ENCODE assay signal across 22 cellular contexts in genomic region chr17:40248507-40248906, GRCh38.
"Had no signal": no experiment of that assay in that cellular context is flagged by ENCODE, and none has a peak within 500 bp of the region (broad histone marks: within the 10 kb centered on the region; RNA-seq: fewer than 3 reads in every experiment).

No MANE protein-coding gene starts in this region.

- H2AFZ ChIP-seq: hepatocyte had no signal

- H3K4me3 ChIP-seq: colonic mucosa, gastrocnemius medialis, hepatocyte, suprapubic skin, tibial artery had no signal

- H3K4me2 ChIP-seq: hepatocyte had no signal

- H3K27me3 ChIP-seq: colonic mucosa, gastrocnemius medialis, hepatocyte, suprapubic skin, tibial artery had no signal

- H3K9me3 ChIP-seq: colonic mucosa, gastrocnemius medialis, suprapubic skin, tibial artery had no signal

- H3K27ac ChIP-seq: colonic mucosa, gastrocnemius medialis, hepatocyte, suprapubic skin, tibial artery had no signal

- H3K4me1 ChIP-seq: colonic mucosa had no signal

- DNase-seq: activated B cell treated with CpG ODN at 0.5 μM for 24 hours; activated CD4-positive, alpha-beta T cell treated with anti-CD3 and anti-CD28 coated beads, Interleukin-2, amount 50 U/mL, for 1 hour; activated CD8-positive, alpha-beta memory T cell treated with anti-CD3 and anti-CD28 coated beads, Interleukin-2, amount 10 ng/mL, durations not matched to agents 7 days and 5 days; activated CD8-positive, alpha-beta T cell treated with anti-CD3 and anti-CD28 coated beads, Interleukin-2, amount 10 ng/mL, durations not matched to agents 7 days and 5 days; activated T-cell treated with anti-CD3 and anti-CD28 coated beads, Interleukin-2, amount 50 U/mL, for 48 hours; cerebellar nuclear complex; colonic mucosa; effector memory CD4-positive, alpha-beta T cell; gastrocnemius medialis; left cardiac atrium; mammary epithelial cell; midbrain; naive thymus-derived CD4-positive, alpha-beta T cell; stimulated activated CD4-positive, alpha-beta T cell treated with anti-CD3 and anti-CD28 coated beads, Interleukin-15, amount 100 ng/mL, for 24 hours; stimulated activated CD4-positive, alpha-beta T cell treated with anti-CD3 and anti-CD28 coated beads, Interleukin-2, amount 100 ng/mL, for 24 hours; stimulated activated naive B cell treated with anti-CD40 and anti-IgM and Interleukin-4, amounts not matched to agents 10 μg/mL and 1 μg/mL and 100 μg/mL, for 72 hours; T-helper 2 cell had no signal

- ATAC-seq: activated CD8-positive, alpha-beta memory T cell treated with anti-CD3 and anti-CD28 coated beads, Interleukin-2, amount 10 ng/mL, durations not matched to agents 7 days and 5 days; activated CD8-positive, alpha-beta T cell treated with anti-CD3 and anti-CD28 coated beads, Interleukin-2, amount 10 ng/mL, durations not matched to agents 7 days and 5 days; activated naive CD4-positive, alpha-beta T cell treated with anti-CD3 and anti-CD28 coated beads, Interleukin-2, amount 50 U/mL, for 72 hours; gastrocnemius medialis; left cardiac atrium; naive thymus-derived CD4-positive, alpha-beta T cell; right cardiac atrium; stimulated activated naive B cell treated with anti-CD40 and anti-IgM and Interleukin-4, amounts not matched to agents 10 μg/mL and 1 μg/mL and 100 μg/mL, for 72 hours had no signal

- H3K36me3 ChIP-seq: colonic mucosa, gastrocnemius medialis, suprapubic skin, tibial artery had no signal
